Comparison of ENCODE assay signal across 8 cellular contexts in genomic region chr3:193190387-193190786, GRCh38. TPM values are rescaled to one million over a fixed set of nuclear protein-coding genes. Genes with fewer than 3 reads are reported as not detected.
DNase-seq lines count a peak whose midpoint lies in the region; ATAC-seq and TF ChIP-seq lines count a peak whose summit lies in the region.

No MANE protein-coding gene starts in this region.

- H3K4ac ChIP-seq in IMR-90 (ENCODE audit: low read depth, low read length), result no peak overlapping the region

- in situ Hi-C loops in IMR-90 (cut with MboI; ENCODE audit: low sequenced_read_pairs), result no loop called here

- peak overlapping the region; percentile 68 for H3K4me3 Mint-ChIP-seq in glutamatergic neuron (ENCODE audit: unreplicated experiment)
- no peak overlapping the region for H3K4me3 Mint-ChIP-seq in type B pancreatic cell

- intact Hi-C loops in IMR-90 (cut with micrococcal nuclease), result no loop called here

- ATAC-seq in GM18867 (IDR thresholded peaks at IDR 0.05; ENCODE audit: unreplicated experiment) (peak; percentile 86), IMR-90 (ENCODE audit: low read depth) (no peak), HG03378 (IDR thresholded peaks at IDR 0.05; ENCODE audit: unreplicated experiment) (no peak)

- H3K27ac Mint-ChIP-seq in glutamatergic neuron (ENCODE audit: unreplicated experiment) (peak overlapping the region; percentile 93), type B pancreatic cell (no peak overlapping the region)

- CTCF ChIA-PET in IMR-90 (lab: Yijun Ruan, JAX), result no interaction called here

- H2BK20ac ChIP-seq in IMR-90 (ENCODE audit: low read depth, low read length), result no peak overlapping the region

- no peak overlapping the region for H2BK5ac ChIP-seq in IMR-90 (ENCODE audit: low read depth, low read length, poor library complexity, severe bottlenecking)

- no peaks in the 10 kb centered on the region for H3K4me1 ChIP-seq in IMR-90 (ENCODE audit: control insufficient read depth, insufficient read depth, low read length)

- no peak overlapping the region for H2AK9ac ChIP-seq in IMR-90 (replicated peaks; ENCODE audit: low read depth, low read length, poor library complexity)

- TF ChIP-seq RAD21 in IMR-90 (IDR thresholded peaks at IDR 0.05; ENCODE audit: low read length), result no peak

- H3K27ac ChIP-seq in IMR-90 (ENCODE audit: insufficient read depth, low read length), result no peak overlapping the region

- no peak overlapping the region for H4K91ac ChIP-seq in IMR-90 (ENCODE audit: insufficient read depth, low read depth, low read length)

- no peak overlapping the region for H3K14ac ChIP-seq in IMR-90 (replicated peaks; ENCODE audit: low read depth, low read length)

- H3K9me1 ChIP-seq in IMR-90 (ENCODE audit: insufficient read depth, low read length), result no peaks in the 10 kb centered on the region

- DNase-seq in Ammon's horn (ENCODE audit: low spot score), result peak; percentile 40
- DNase-seq in IMR-90, result no peak
- DNase-seq in OCI-M1 (lab: John Stamatoyannopoulos, UW), result peak; percentile 21
- peak; percentile 35 for DNase-seq in glutamatergic neuron
- DNase-seq in type B pancreatic cell (ENCODE audit: extremely low spot score, unreplicated experiment), result no peak
- no peak for DNase-seq in stimulated activated CD4-positive, alpha-beta T cell treated with anti-CD3 and anti-CD28 coated beads, Interleukin-2, amount 100 ng/mL, for 24 hours

- no peak overlapping the region for H3K56ac ChIP-seq in IMR-90 (ENCODE audit: extremely low read depth, insufficient read depth, low read length)

- no peak overlapping the region for H2AK5ac ChIP-seq in IMR-90 (ENCODE audit: low read depth, low read length)

- no peak overlapping the region for H4K8ac ChIP-seq in IMR-90 (ENCODE audit: low read depth in 2 of 2, low read length in 2 of 2)

- no peaks in the 10 kb centered on the region for H3K27me3 ChIP-seq in IMR-90 (ENCODE audit: control insufficient read depth, insufficient read depth, low read length)

- H3K9ac ChIP-seq in IMR-90 (ENCODE audit: low read depth, low read length), result no peak overlapping the region

- H3K4me2 ChIP-seq in IMR-90 (ENCODE audit: low read depth, low read length), result no peak overlapping the region

- H3K79me1 ChIP-seq in IMR-90 (ENCODE audit: low read depth in 1 of 2, low read length in 2 of 2), result no peaks in the 10 kb centered on the region

- no peak overlapping the region for H4K5ac ChIP-seq in IMR-90 (ENCODE audit: low read depth, low read length)

- no peaks in the 10 kb centered on the region for H3K27me3 Mint-ChIP-seq in glutamatergic neuron (ENCODE audit: unreplicated experiment)
- peaks cover 20% of the 10 kb centered on the region for H3K27me3 Mint-ChIP-seq in type B pancreatic cell

- no peaks in the 10 kb centered on the region for H3K9me3 ChIP-seq in IMR-90 (ENCODE audit: control insufficient read depth, insufficient read depth, low read length)

- no peaks in the 10 kb centered on the region for H3K36me3 ChIP-seq in IMR-90 (ENCODE audit: control insufficient read depth, insufficient read depth, low read length)

- H3K4me3 ChIP-seq in IMR-90 (ENCODE audit: insufficient read depth, low read depth, low read length), result no peak overlapping the region

- BruUV-seq in IMR-90 (replicated peaks; lab: Mats Ljungman, UMichigan), result no TSS peak

- no peak overlapping the region for H2AFZ ChIP-seq in IMR-90 (replicated peaks; ENCODE audit: low read length, poor library complexity)

- no peak overlapping the region for H2BK15ac ChIP-seq in IMR-90 (ENCODE audit: low read depth, low read length)

- no peak overlapping the region for H2BK120ac ChIP-seq in IMR-90 (ENCODE audit: low read depth, low read length)

- H3K4me1 Mint-ChIP-seq in glutamatergic neuron (ENCODE audit: low read depth, unreplicated experiment), result peaks cover 35% of the 10 kb centered on the region
- peaks cover 14% of the 10 kb centered on the region for H3K4me1 Mint-ChIP-seq in type B pancreatic cell (ENCODE audit: unreplicated experiment)

- 0 out of 2 replicates have a peak, but pooled peaks have one; percentile 3 for TF ChIP-seq CTCF in IMR-90 (conservative IDR thresholded peaks at IDR 0.05; ENCODE audit: low read depth, low read length)
- peak; percentile 82 for TF ChIP-seq CTCF in glutamatergic neuron (IDR thresholded peaks at IDR 0.05; ENCODE audit: partially characterized antibody, unreplicated experiment)
- peak; percentile 68 for TF ChIP-seq CTCF in type B pancreatic cell (conservative IDR thresholded peaks at IDR 0.05)

- H3K9me3 Mint-ChIP-seq in glutamatergic neuron (ENCODE audit: unreplicated experiment) (no peaks in the 10 kb centered on the region), type B pancreatic cell (no peaks in the 10 kb centered on the region)

- no peak overlapping the region for H3K23ac ChIP-seq in IMR-90 (ENCODE audit: low read depth, low read length)

- TF ChIP-seq POLR2A in IMR-90 (IDR thresholded peaks at IDR 0.05; ENCODE audit: low read depth, low read length), result no peak

- H3K36me3 Mint-ChIP-seq in glutamatergic neuron (ENCODE audit: unreplicated experiment), result no peaks in the 10 kb centered on the region
- no peaks in the 10 kb centered on the region for H3K36me3 Mint-ChIP-seq in type B pancreatic cell

- dilution Hi-C loops in IMR-90 (cut with HindIII; ENCODE audit: low sequenced_read_pairs, unreplicated experiment), result no loop called here

- POLR2A ChIA-PET in IMR-90 (lab: Charles Lee; ENCODE audit: unreplicated experiment), result no interaction called here

- H4K20me1 ChIP-seq in IMR-90 (ENCODE audit: insufficient read depth, low read length), result no peaks in the 10 kb centered on the region

- H3K18ac ChIP-seq in IMR-90 (ENCODE audit: low read depth, low read length), result no peak overlapping the region

TF ChIP-seq in IMR-90, 13 proteins besides CTCF, POLR2A, EP300 and RAD21:
- TF ChIP-seq MXI1 (IDR thresholded peaks at IDR 0.05; ENCODE audit: borderline replicate concordance, low read depth, low read length) (no peak), RFX5 (IDR thresholded peaks at IDR 0.05; ENCODE audit: low read depth, low read length) (no peak), MAZ (IDR thresholded peaks at IDR 0.05; ENCODE audit: borderline replicate concordance, low read depth, low read length) (no peak), BHLHE40 (IDR thresholded peaks at IDR 0.05; ENCODE audit: low read depth, low read length) (no peak), USF2 (IDR thresholded peaks at IDR 0.05; ENCODE audit: low read depth, low read length) (no peak), SMC3 (IDR thresholded peaks at IDR 0.05; ENCODE audit: low read depth, low read length) (no peak), ELK1 (IDR thresholded peaks at IDR 0.05; ENCODE audit: borderline replicate concordance, low read depth, low read length) (no peak)
TF ChIP-seq in IMR-90: peak in this region for 0.

RNA-seq across cellular contexts. Expression of gene PLAAT1, which starts 50.6 kb away (rescaled TPM):
- 0.54 and 0.56 TPM in 2 replicates for total RNA-seq in IMR-90 (2012; rRNA removed)
- 0.68 and 0.73 TPM in 2 replicates for polyA plus RNA-seq in IMR-90 (2012; rRNA removed)
- 0.43 and 0.49 TPM in 2 replicates for polyA plus RNA-seq in IMR-90 (2012; cell fraction: cytosol; rRNA removed)
- polyA plus RNA-seq in IMR-90 (2012; cell fraction: nucleus; rRNA removed; ENCODE audit: low replicate concordance), result 0.29 and 0.44 TPM in 2 replicates
- total RNA-seq in glutamatergic neuron (ENCODE audit: unreplicated experiment), result 21.2 TPM
- total RNA-seq in type B pancreatic cell (ENCODE audit: low replicate concordance), result 2.6 and 3.0 TPM in 2 replicates

Comparison
In these comparisons a context has a peak if more than half of its experiments do, and no peak if none do; other contexts are left out.
1. DNase-seq: peak in Ammon's horn (single experiment), OCI-M1 (single experiment) and glutamatergic neuron (single experiment); none in IMR-90 (single experiment), type B pancreatic cell (single experiment) and stimulated activated CD4-positive, alpha-beta T cell treated with anti-CD3 and anti-CD28 coated beads, Interleukin-2, amount 100 ng/mL, for 24 hours (0 of 2).
2. CTCF ChIP-seq: peak in every context shown above with its lines; median percentile 82 in glutamatergic neuron; 68 in type B pancreatic cell; 3 in IMR-90.